ENCODE assay signal across 8 cellular contexts in genomic region chr11:61516675-61517516, GRCh38. TPM values are rescaled to one million over a fixed set of nuclear protein-coding genes. Genes with fewer than 3 reads are reported as not detected.
DNase-seq lines count a peak whose midpoint lies in the region; ATAC-seq, FAIRE-seq and TF ChIP-seq lines count a peak whose summit lies in the region.
"Had no signal": no experiment of that assay in that cellular context is flagged by ENCODE, and none has a peak within 500 bp of the region (broad histone marks: within the 10 kb centered on the region; RNA-seq: fewer than 3 reads in every experiment).

No MANE protein-coding gene starts in this region.

- peaks cover 42% of the 10 kb centered on the region for H3K27me3 Mint-ChIP-seq in activated naive CD4-positive, alpha-beta T cell treated with anti-CD3 and anti-CD28 coated beads, Interleukin-2, amount 10 ng/mL, durations not matched to agents 7 days and 5 days

- no peaks in the 10 kb centered on the region for H3K36me3 Mint-ChIP-seq in activated naive CD4-positive, alpha-beta T cell treated with anti-CD3 and anti-CD28 coated beads, Interleukin-2, amount 10 ng/mL, durations not matched to agents 7 days and 5 days

- H3K36me3 ChIP-seq in Peyer's patch: no peaks in the 10 kb centered on the region

- peak overlapping the region in 1 of 4 donors; percentile 0 for H3K4me3 ChIP-seq in Peyer's patch

- no peak overlapping the region for H3K27ac Mint-ChIP-seq in activated naive CD4-positive, alpha-beta T cell treated with anti-CD3 and anti-CD28 coated beads, Interleukin-2, amount 10 ng/mL, durations not matched to agents 7 days and 5 days

- peak; percentile 74 to 94 (median 90) for TF ChIP-seq CTCF in Peyer's patch (IDR thresholded peaks at IDR 0.05)

- H3K9me3 ChIP-seq in Peyer's patch: no peaks in the 10 kb centered on the region

- CTCF ChIA-PET in activated naive CD4-positive, alpha-beta T cell treated with anti-CD3 and anti-CD28 coated beads, Interleukin-2, amount 10 ng/mL, durations not matched to agents 7 days and 5 days (lab: Charles Lee): interaction anchor here (0.6 to 6.2 kb wide), 37 partner anchors 8 to 686 kb away, joined by 3 to 141 read pairs (median 5); partner anchors contain the start of gene LRRC10B

- peak; percentile 62 for DNase-seq in GM18507 (ENCODE audit: extremely low spot score, insufficient read length, low read depth)
- DNase-seq in Peyer's patch: peak in 2 of 3 donors; percentile 21 to 67
- peak; percentile 58 for DNase-seq in activated naive CD4-positive, alpha-beta T cell treated with anti-CD3 and anti-CD28 coated beads, Interleukin-2, amount 10 ng/mL, durations not matched to agents 7 days and 5 days
- DNase-seq in left cardiac atrium: no peak
- DNase-seq in stimulated activated CD4-positive, alpha-beta T cell treated with anti-CD3 and anti-CD28 coated beads, Interleukin-15, amount 100 ng/mL, for 24 hours: peak; percentile 64
- DNase-seq in SKM-1 (lab: John Stamatoyannopoulos, UW; ENCODE audit: unreplicated experiment): no peak

- H3K9me3 Mint-ChIP-seq in activated naive CD4-positive, alpha-beta T cell treated with anti-CD3 and anti-CD28 coated beads, Interleukin-2, amount 10 ng/mL, durations not matched to agents 7 days and 5 days: no peaks in the 10 kb centered on the region

- intact Hi-C loops in left cardiac atrium (cut with DNase I): loop anchor here (2.0 to 5.0 kb wide), 2 partner anchors 40 to 70 kb away; no protein-coding TSS in a partner anchor

- H3K4me1 Mint-ChIP-seq in activated naive CD4-positive, alpha-beta T cell treated with anti-CD3 and anti-CD28 coated beads, Interleukin-2, amount 10 ng/mL, durations not matched to agents 7 days and 5 days: peaks cover 7% of the 10 kb centered on the region

- H3K4me3 Mint-ChIP-seq in activated naive CD4-positive, alpha-beta T cell treated with anti-CD3 and anti-CD28 coated beads, Interleukin-2, amount 10 ng/mL, durations not matched to agents 7 days and 5 days: no peak overlapping the region

- H3K4me1 ChIP-seq in Peyer's patch: peaks cover 0 to 22% (median 2%) of the 10 kb centered on the region in 4 donors

- no peak for TF ChIP-seq POLR2A in Peyer's patch (IDR thresholded peaks at IDR 0.05)

- no peaks in the 10 kb centered on the region for H3K27me3 ChIP-seq in Peyer's patch

- FAIRE-seq in GM18507 (lab: Jason Lieb, UNC): peak; percentile 39
- FAIRE-seq: colon had no signal

- no peak overlapping the region for H3K27ac ChIP-seq in Peyer's patch

- ATAC-seq in left cardiac atrium (peak; percentile 43), GM21381 (IDR thresholded peaks at IDR 0.05; ENCODE audit: unreplicated experiment) (no peak)

RNA-seq across cellular contexts. Expression of gene LRRC10B, which starts 8.3 kb away (rescaled TPM):
- total RNA-seq in Peyer's patch (1 to 10 TPM in 1 of 4 donors, under 1 TPM in 1, not detected in 2; 0.35 to 2.5 TPM), left cardiac atrium (1 to 10 TPM in 1 of 2 donors, under 1 TPM in 1; 0.74 to 1.1 TPM)

Comparison
In these comparisons a context has a peak if more than half of its experiments do, and no peak if none do; other contexts are left out.
1. DNase-seq: peak in GM18507 (single experiment), Peyer's patch (2 of 3), activated naive CD4-positive, alpha-beta T cell treated with anti-CD3 and anti-CD28 coated beads, Interleukin-2, amount 10 ng/mL, durations not matched to agents 7 days and 5 days (single experiment) and stimulated activated CD4-positive, alpha-beta T cell treated with anti-CD3 and anti-CD28 coated beads, Interleukin-15, amount 100 ng/mL, for 24 hours (single experiment); none in left cardiac atrium (single experiment) and SKM-1 (single experiment).